8 cellular contexts compared by ENCODE assay signal in the genomic region with DNA sequence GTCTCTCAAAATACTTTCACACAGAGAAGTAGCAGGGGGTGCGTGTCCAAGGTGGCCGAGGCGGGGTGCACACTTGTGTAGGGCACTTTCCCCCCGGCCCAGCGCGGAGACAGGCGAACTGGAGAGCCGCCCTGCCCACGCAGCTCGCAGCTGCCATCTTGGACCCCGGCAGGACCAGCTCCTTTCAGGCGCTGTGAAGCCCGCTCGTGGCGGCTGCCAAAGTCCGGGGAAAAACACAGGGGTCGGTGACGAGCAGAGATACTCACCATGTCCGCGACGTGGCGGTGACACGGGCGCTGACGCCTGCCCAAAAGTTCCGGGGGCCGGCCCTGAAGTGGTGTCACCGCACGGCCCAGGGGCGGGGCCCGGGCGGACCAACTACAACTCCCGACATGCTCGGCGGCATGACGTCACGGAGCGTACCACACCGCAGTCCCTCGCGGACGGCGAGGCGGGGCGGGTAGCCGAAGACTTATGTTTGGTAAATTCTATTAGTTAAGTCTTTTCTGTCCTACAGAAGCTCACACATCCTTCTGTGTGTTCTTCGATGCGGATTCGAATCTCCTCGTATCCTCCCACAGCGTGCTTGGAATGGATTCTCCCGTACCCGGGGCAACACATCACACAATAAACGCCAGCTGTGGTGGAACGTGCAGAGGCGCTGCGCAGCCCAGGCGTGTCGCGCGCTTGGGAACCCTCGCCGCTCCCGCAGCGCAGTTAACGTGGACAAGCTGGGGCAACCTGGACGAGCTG. TPM values are rescaled to one million over a fixed set of nuclear protein-coding genes. Genes with fewer than 3 reads are reported as not detected.
DNase-seq lines count a peak whose midpoint lies in the region; ATAC-seq and TF ChIP-seq lines count a peak whose summit lies in the region.

A gene with protein sequence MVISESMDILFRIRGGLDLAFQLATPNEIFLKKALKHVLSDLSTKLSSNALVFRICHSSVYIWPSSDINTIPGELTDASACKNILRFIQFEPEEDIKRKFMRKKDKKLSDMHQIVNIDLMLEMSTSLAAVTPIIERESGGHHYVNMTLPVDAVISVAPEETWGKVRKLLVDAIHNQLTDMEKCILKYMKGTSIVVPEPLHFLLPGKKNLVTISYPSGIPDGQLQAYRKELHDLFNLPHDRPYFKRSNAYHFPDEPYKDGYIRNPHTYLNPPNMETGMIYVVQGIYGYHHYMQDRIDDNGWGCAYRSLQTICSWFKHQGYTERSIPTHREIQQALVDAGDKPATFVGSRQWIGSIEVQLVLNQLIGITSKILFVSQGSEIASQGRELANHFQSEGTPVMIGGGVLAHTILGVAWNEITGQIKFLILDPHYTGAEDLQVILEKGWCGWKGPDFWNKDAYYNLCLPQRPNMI (minus strand): TSS at position 365 of the 753 bp plus-strand sequence. CDS start 96 bp downstream, at position 269.

- no peaks in the 10 kb centered on the region for H3K4me1 ChIP-seq in Caco-2
- H3K4me1 ChIP-seq in endodermal cell (ENCODE audit: control insufficient read depth, insufficient read depth, low read length) = peaks cover 8% of the 10 kb centered on the region
- peaks cover 3% of the 10 kb centered on the region for H3K4me1 ChIP-seq in mesendoderm (ENCODE audit: control insufficient read depth, low read depth, low read length)

- H3K4ac ChIP-seq in mesendoderm (ENCODE audit: low read depth, low read length) = no peak within 1 kb of the TSS

- H3K79me1 ChIP-seq in mesendoderm (ENCODE audit: low read length) = peaks cover 3% of the 10 kb centered on the region

- peak within 1 kb of the TSS; percentile 2 for H2BK5ac ChIP-seq in mesendoderm (ENCODE audit: low read length)

- H2BK120ac ChIP-seq in mesendoderm (ENCODE audit: low read depth, low read length) = no peak within 1 kb of the TSS

- peak; percentile 84 to 86 for DNase-seq in Caco-2
- DNase-seq in HT1080 (ENCODE audit: low read depth) = peak; percentile 78
- DNase-seq in NOMO-1 treated with dmso at 0.1 percent for 144 hours (lab: John Stamatoyannopoulos, UW; ENCODE audit: unreplicated experiment) = peak; percentile 62
- DNase-seq in activated CD8-positive, alpha-beta memory T cell treated with anti-CD3 and anti-CD28 coated beads, Interleukin-2, amount 50 U/mL, for 1 hour (ENCODE audit: extremely low read depth) = peak; percentile 85
- DNase-seq in endodermal cell = peak; percentile 93
- peak; percentile 93 for DNase-seq in mesendoderm
- DNase-seq in stimulated activated CD8-positive, alpha-beta memory T cell treated with anti-CD3 and anti-CD28 coated beads, Interleukin-12 subunit alpha, Interleukin-12 subunit beta, amount 100 ng/mL, for 4 hours (ENCODE audit: low read depth) = peak; percentile 86

- H3K79me2 ChIP-seq in mesendoderm (ENCODE audit: control insufficient read depth, insufficient read depth, low read length) = no peaks in the 10 kb centered on the region

- H4K8ac ChIP-seq in mesendoderm (ENCODE audit: low read depth, low read length) = no peak within 1 kb of the TSS

- H4K5ac ChIP-seq in mesendoderm (ENCODE audit: low read length) = no peak within 1 kb of the TSS

- H3K9ac ChIP-seq in endodermal cell (ENCODE audit: extremely low read depth, low read length, poor library complexity, severe bottlenecking) (peak within 1 kb of the TSS; percentile 100), mesendoderm (ENCODE audit: low read length) (peak within 1 kb of the TSS; percentile 81)

- CTCF ChIA-PET in Caco-2 (lab: Charles Lee) = interaction anchor here (0.6 to 1.5 kb wide), 6 partner anchors 29 to 613 kb away, joined by 3 to 6 read pairs (median 4); partner anchors contain the start of genes ANKRD37 and PDLIM3

- H3K4me2 ChIP-seq in mesendoderm (ENCODE audit: low read length) = peak within 1 kb of the TSS; percentile 96

- no peaks in the 10 kb centered on the region for H3K9me3 Mint-ChIP-seq in Caco-2 (ENCODE audit: unreplicated experiment)
- no peaks in the 10 kb centered on the region for H3K9me3 Mint-ChIP-seq in endodermal cell

- ATAC-seq in GM21367 (IDR thresholded peaks at IDR 0.05; ENCODE audit: unreplicated experiment) = peak; percentile 88

- H3K36me3 Mint-ChIP-seq in Caco-2 (ENCODE audit: insufficient read depth, unreplicated experiment) (peaks cover 10% of the 10 kb centered on the region), endodermal cell (ENCODE audit: low read depth) (no peaks in the 10 kb centered on the region)

- H3K4me1 Mint-ChIP-seq in Caco-2 (ENCODE audit: low read depth, unreplicated experiment) (peaks cover 13% of the 10 kb centered on the region), endodermal cell (peaks cover 19% of the 10 kb centered on the region)

- peak in 1 of 2 experiments; percentile 9 for TF ChIP-seq CTCF in Caco-2 (IDR thresholded peaks at IDR 0.05; ENCODE audit: insufficient read depth in 1 of 2, low read depth in 1 of 2, low read length in 1 of 2, severe bottlenecking in 1 of 2, unreplicated experiment in 1 of 2)
- no peak for TF ChIP-seq CTCF in endodermal cell (conservative IDR thresholded peaks at IDR 0.05)

- H3K27me3 ChIP-seq in Caco-2 (replicated peaks; ENCODE audit: control insufficient read depth, insufficient read depth, low read length) (no peaks in the 10 kb centered on the region), endodermal cell (ENCODE audit: control insufficient read depth, insufficient read depth, low read length, poor library complexity, severe bottlenecking) (no peaks in the 10 kb centered on the region), mesendoderm (ENCODE audit: insufficient read depth, low read length, poor library complexity) (no peaks in the 10 kb centered on the region)

- H3K36me3 ChIP-seq in Caco-2 (ENCODE audit: control insufficient read depth, insufficient read depth, low read length) (no peaks in the 10 kb centered on the region), endodermal cell (ENCODE audit: control insufficient read depth, insufficient read depth, low read length) (no peaks in the 10 kb centered on the region), mesendoderm (ENCODE audit: control insufficient read depth, insufficient read depth, low read length) (no peaks in the 10 kb centered on the region)

- H3K23ac ChIP-seq in mesendoderm (ENCODE audit: low read length) = no peak within 1 kb of the TSS

- POLR2A ChIA-PET in Caco-2 (lab: Charles Lee) = interaction anchor here (1.6 kb wide), 1 partner anchor 30 kb away, joined by 7 read pairs; the partner anchor contains the start of genes ANKRD37 and LRP2BP

- peak within 1 kb of the TSS; percentile 52 for H3K18ac ChIP-seq in mesendoderm (ENCODE audit: low read length)

- no peaks in the 10 kb centered on the region for H3K27me3 Mint-ChIP-seq in Caco-2 (ENCODE audit: insufficient read depth, unreplicated experiment)
- H3K27me3 Mint-ChIP-seq in endodermal cell (ENCODE audit: insufficient read depth) = peaks cover 8% of the 10 kb centered on the region

- no peak within 1 kb of the TSS for H2AK5ac ChIP-seq in mesendoderm (ENCODE audit: low read length)

- H3K27ac ChIP-seq in endodermal cell (ENCODE audit: low read depth, low read length) (peak within 1 kb of the TSS; percentile 100), mesendoderm (ENCODE audit: low read depth, low read length) (no peak within 1 kb of the TSS)

- peak within 1 kb of the TSS; percentile 87 for H3K56ac ChIP-seq in mesendoderm (ENCODE audit: low read length)

- peak within 1 kb of the TSS; percentile 54 for H3K4me3 ChIP-seq in Caco-2 (ENCODE audit: low read depth, low read length)
- H3K4me3 ChIP-seq in endodermal cell (ENCODE audit: low read length) = peak within 1 kb of the TSS; percentile 98
- peak within 1 kb of the TSS; percentile 83 for H3K4me3 ChIP-seq in mesendoderm (ENCODE audit: low read length)

- H3K9me3 ChIP-seq in Caco-2 (no peaks in the 10 kb centered on the region), endodermal cell (ENCODE audit: control insufficient read depth, low read length) (no peaks in the 10 kb centered on the region)

- WGBS in endodermal cell (ENCODE audit: insufficient coverage in 1 of 2, insufficient read length in 1 of 2), 2 experiments = 0% methylated on average over 27 to 67 of the region's 67 CpGs
- no CpG with 5 or more reads among the region's 67 CpGs for WGBS in mesendoderm (ENCODE audit: extremely low coverage, insufficient coverage, low lambda C conversion rate)

- no peak within 1 kb of the TSS for H2BK15ac ChIP-seq in mesendoderm (replicated peaks; ENCODE audit: low read depth)

- intact Hi-C loops in Caco-2 (cut with micrococcal nuclease; ENCODE audit: unreplicated experiment) = loop anchor here (1.0 to 5.0 kb wide), 2 partner anchors 29 to 172 kb away; partner anchors contain the start of gene ANKRD37

- H3K27ac Mint-ChIP-seq in Caco-2 (ENCODE audit: unreplicated experiment) (peak within 1 kb of the TSS; percentile 76), endodermal cell (peak within 1 kb of the TSS; percentile 100)

- BruUV-seq in Caco-2 (replicated peaks; lab: Mats Ljungman, UMichigan) = no TSS peak

- peak within 1 kb of the TSS; percentile 78 for H3K4me3 Mint-ChIP-seq in Caco-2 (ENCODE audit: unreplicated experiment)
- peak within 1 kb of the TSS; percentile 88 for H3K4me3 Mint-ChIP-seq in endodermal cell

RNA-seq across cellular contexts. Expression of the gene that starts here (rescaled TPM):
- total RNA-seq in Caco-2 (2022) = 17.4 and 26.2 TPM in 2 replicates
- total RNA-seq in HT1080 (2014; rRNA removed; shearing (Covaris generic)) = 20.3 and 23.1 TPM in 2 replicates
- polyA plus RNA-seq in HT1080 (2015; cell fraction: cytosol; rRNA removed) = 19.9 and 24.8 TPM in 2 replicates
- 17.7 and 20.1 TPM in 2 replicates for polyA plus RNA-seq in HT1080 (2015; cell fraction: nucleus; rRNA removed)
- 10 to 100 TPM; 23.3 to 24.7 TPM for total RNA-seq in endodermal cell
- polyA plus RNA-seq in endodermal cell (2013, experiment 1 of 2) = 41.7 TPM
- polyA plus RNA-seq in endodermal cell (2013, experiment 2 of 2) = 35.4 TPM
- polyA plus RNA-seq in mesendoderm (2013, experiment 1 of 2) = 18.6 TPM
- polyA plus RNA-seq in mesendoderm (2013, experiment 2 of 2) = 18.9 TPM
